In the genomic region with DNA sequence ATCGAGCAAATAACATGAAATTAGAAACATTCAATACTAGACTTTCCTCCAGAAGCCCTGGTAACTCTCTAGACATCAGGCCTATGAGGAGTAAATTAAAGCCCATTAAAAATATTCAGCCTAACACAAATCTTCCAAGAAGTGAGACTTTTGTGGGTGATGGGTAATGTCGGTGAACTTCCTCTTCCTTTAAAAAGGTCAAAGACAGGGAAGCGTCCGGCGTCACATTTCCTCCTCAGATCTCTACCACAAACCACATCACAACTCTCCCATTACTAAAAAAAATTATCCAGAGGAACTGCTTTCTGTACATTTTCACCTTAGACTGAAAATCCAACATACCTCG, we compare ENCODE assay signal across 8 cellular contexts. TPM values are rescaled to one million over a fixed set of nuclear protein-coding genes. Genes with fewer than 3 reads are reported as not detected.
DNase-seq lines count a peak whose midpoint lies in the region; ATAC-seq and TF ChIP-seq lines count a peak whose summit lies in the region.

No MANE protein-coding gene starts in this region.

- H3K9me2 ChIP-seq in OCI-LY7 (ENCODE audit: insufficient read depth, low read length) = no peaks in the 10 kb centered on the region

- BruUV-seq in OCI-LY7 (replicated peaks; lab: Mats Ljungman, UMichigan) = TSS peak; percentile 75

- H3K27ac ChIP-seq in OCI-LY7 (ENCODE audit: low read depth, low read length, poor library complexity, severe bottlenecking) = peak overlapping the region; percentile 51
- H3K27ac ChIP-seq in skeletal muscle tissue (ENCODE audit: low read depth, low read length) = peak overlapping the region; percentile 92

- in situ Hi-C loops in astrocyte of the cerebellum (cut with HindIII; ENCODE audit: low sequenced_read_pairs) = no loop called here

- H3K4me1 ChIP-seq in OCI-LY7 (ENCODE audit: insufficient read depth, low read length, poor library complexity, severe bottlenecking) (peaks cover 18% of the 10 kb centered on the region), skeletal muscle tissue (ENCODE audit: control insufficient read depth in 3 of 3, insufficient read depth in 3 of 3, low read length in 3 of 3) (peaks cover 20 to 24% (median 22%) of the 10 kb centered on the region in 3 donors)

- peak overlapping the region; percentile 90 to 95 (median 93) for H3K9ac ChIP-seq in skeletal muscle tissue (ENCODE audit: low read depth in 1 of 3, low read length in 3 of 3)

- H3K27me3 ChIP-seq in skeletal muscle tissue (ENCODE audit: control insufficient read depth in 3 of 3, insufficient read depth in 3 of 3, low read length in 3 of 3) = no peaks in the 10 kb centered on the region

- H3K36me3 ChIP-seq in OCI-LY7 (ENCODE audit: insufficient read depth, low read length) (peaks cover 20% of the 10 kb centered on the region), skeletal muscle tissue (ENCODE audit: control insufficient read depth in 3 of 3, insufficient read depth in 3 of 3, low read length in 3 of 3) (no peaks in the 10 kb centered on the region)

- TF ChIP-seq CTCF in OCI-LY7 (conservative IDR thresholded peaks at IDR 0.05; ENCODE audit: low read length) = no peak
- no peak for TF ChIP-seq CTCF in astrocyte of the cerebellum (IDR thresholded peaks at IDR 0.05; ENCODE audit: low read depth, low read length, missing control alignments)

- H2AFZ ChIP-seq in OCI-LY7 (ENCODE audit: low read length) = peak overlapping the region; percentile 20; the same call in 1 of the 2 replicates

- H4K20me1 ChIP-seq in OCI-LY7 (ENCODE audit: insufficient read depth, low read length) = peaks cover 24% of the 10 kb centered on the region

- peaks cover 44% of the 10 kb centered on the region for H3K79me2 ChIP-seq in OCI-LY7 (ENCODE audit: insufficient read depth, low read depth, low read length)

- peak; percentile 50 for DNase-seq in DMS53 (lab: John Stamatoyannopoulos, UW)
- no peak for DNase-seq in DMS53 treated with DMSO at 0.1 percent for 48 hours (lab: John Stamatoyannopoulos, UW; ENCODE audit: unreplicated experiment)
- DNase-seq in OCI-LY7 (ENCODE audit: low spot score) = peak; percentile 58
- DNase-seq in astrocyte of the cerebellum (ENCODE audit: low read depth) = no peak

- peak overlapping the region; percentile 89 for H3K4me2 ChIP-seq in OCI-LY7 (ENCODE audit: low read length)

- H3K4me3 ChIP-seq in OCI-LY7 (ENCODE audit: low read depth, low read length, poor library complexity, severe bottlenecking) (peak overlapping the region; percentile 98), astrocyte of the cerebellum (ENCODE audit: low read depth, low read length) (peak overlapping the region; percentile 99), iPS-11a (ENCODE audit: low read depth, low read length) (peak overlapping the region; percentile 83), skeletal muscle tissue (ENCODE audit: low read length in 3 of 3) (peak overlapping the region; percentile 83 to 94 (median 91))

- CTCF ChIA-PET in OCI-LY7 (lab: Charles Lee; ENCODE audit: unreplicated experiment) = no interaction called here

- ATAC-seq in HG03520 (IDR thresholded peaks at IDR 0.05; ENCODE audit: unreplicated experiment) = no peak
- no peak for ATAC-seq in GM18858 (IDR thresholded peaks at IDR 0.05; ENCODE audit: unreplicated experiment)

- POLR2A ChIA-PET in OCI-LY7 (lab: Charles Lee) = interaction anchor here (0.7 to 0.9 kb wide), 2 partner anchors 9 to 1079 kb away, joined by 3 read pairs; no protein-coding TSS in a partner anchor

- intact Hi-C loops in OCI-LY7 (cut with micrococcal nuclease; ENCODE audit: unreplicated experiment) = no loop called here

- H3K9me3 ChIP-seq in OCI-LY7 (ENCODE audit: low read length) (no peaks in the 10 kb centered on the region), skeletal muscle tissue (ENCODE audit: control insufficient read depth in 3 of 3, low read length in 3 of 3) (no peaks in the 10 kb centered on the region)

RNA-seq across cellular contexts. Expression of a gene that starts 1.4 kb away (rescaled TPM):
- total RNA-seq in OCI-LY7 (2014; rRNA removed; shearing (Covaris generic)) = 28.5 and 29.3 TPM in 2 replicates
- total RNA-seq in OCI-LY7 (2022) (62.1 and 66.0 TPM in 2 replicates), skeletal muscle tissue (23.5 TPM)

Comparison
In these comparisons a context has a peak if more than half of its experiments do, and no peak if none do; other contexts are left out.
1. DNase-seq: peak in DMS53 (single experiment) and OCI-LY7 (single experiment); none in DMS53 treated with DMSO at 0.1 percent for 48 hours (single experiment) and astrocyte of the cerebellum (single experiment).
2. Peak in every context shown above with its lines, with median percentiles within 50 percentile points of each other: H3K4me3 ChIP-seq.